ENCODE assay signal across 34 cellular contexts in the genomic region with DNA sequence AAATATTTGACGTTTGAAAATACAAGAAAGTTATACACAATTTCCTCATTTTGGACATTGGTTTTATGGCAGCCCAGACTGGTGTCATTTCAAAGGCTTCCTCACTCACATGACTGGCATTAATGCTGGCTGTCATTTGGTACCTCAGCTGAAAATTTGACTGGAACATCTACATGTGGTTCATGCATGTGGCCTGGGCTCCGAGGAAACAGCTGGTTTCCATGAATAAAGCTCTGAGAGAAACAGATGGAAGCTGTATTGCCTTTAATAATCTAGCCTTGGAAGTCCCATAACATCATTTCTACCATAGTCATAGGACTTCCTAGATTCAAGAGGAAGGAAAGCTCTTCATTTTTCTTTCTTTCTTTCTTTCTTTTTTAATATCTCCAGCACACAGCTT. TPM values are rescaled to one million over a fixed set of nuclear protein-coding genes. Genes with fewer than 3 reads are reported as not detected.
"Had no signal": no experiment of that assay in that cellular context is flagged by ENCODE, and none has a peak within 500 bp of the region (broad histone marks: within the 10 kb centered on the region; RNA-seq: fewer than 3 reads in every experiment).

No MANE protein-coding gene starts in this region.

- H3K4me3 ChIP-seq: ascending aorta, breast epithelium, cardiac muscle cell, colonic mucosa, esophagus squamous epithelium, gastroesophageal sphincter, heart right ventricle had no signal

- H3K27me3 ChIP-seq: ascending aorta, breast epithelium, cardiac muscle cell, colonic mucosa, esophagus squamous epithelium, foreskin keratinocyte, gastroesophageal sphincter, heart right ventricle had no signal

- H3K4me1 ChIP-seq: breast epithelium, colonic mucosa, esophagus squamous epithelium, foreskin keratinocyte, gastroesophageal sphincter, heart right ventricle had no signal

- H3K27ac ChIP-seq: ascending aorta, breast epithelium, cardiac muscle cell, colonic mucosa, epithelial cell of prostate, esophagus squamous epithelium, foreskin keratinocyte, gastroesophageal sphincter, heart right ventricle had no signal

- H3K36me3 ChIP-seq: ascending aorta, breast epithelium, cardiac muscle cell, colonic mucosa, esophagus squamous epithelium, gastroesophageal sphincter, heart right ventricle had no signal

- H3K9me3 ChIP-seq: ascending aorta, breast epithelium, colonic mucosa, esophagus squamous epithelium, gastroesophageal sphincter had no signal

- DNase-seq: activated CD4-positive, alpha-beta memory T cell treated with anti-CD3 and anti-CD28 coated beads for 36 hours; activated CD4-positive, alpha-beta T cell treated with anti-CD3 and anti-CD28 coated beads for 36 hours; activated CD4-positive, alpha-beta T cell treated with anti-CD3 and anti-CD28 coated beads, Interleukin-2, amount 10 ng/mL, durations not matched to agents 24 days and 14 days; activated CD4-positive, CD25-positive, alpha-beta regulatory T cell; activated CD4-positive, CD25-positive, alpha-beta regulatory T cell treated with anti-CD3 and anti-CD28 coated beads, Interleukin-2, amount 50 U/mL, for 72 hours; activated CD8-positive, alpha-beta memory T cell treated with anti-CD3 and anti-CD28 coated beads, Interleukin-2, amount 10 ng/mL, durations not matched to agents 7 days and 5 days; activated CD8-positive, alpha-beta memory T cell treated with anti-CD3 and anti-CD28 coated beads, Interleukin-2, amount 50 U/mL, for 4 hours; activated CD8-positive, alpha-beta T cell treated with anti-CD3 and anti-CD28 coated beads, Interleukin-2, amount 10 ng/mL, durations not matched to agents 7 days and 5 days; activated gamma-delta T cell; activated naive CD4-positive, alpha-beta T cell; activated naive CD4-positive, alpha-beta T cell treated with anti-CD3 and anti-CD28 coated beads, Interleukin-2, amount 10 ng/mL, durations not matched to agents 7 days and 5 days; activated naive CD8-positive, alpha-beta T cell treated with anti-CD3 and anti-CD28 coated beads, Interleukin-2, amount 10 ng/mL, durations not matched to agents 7 days and 5 days; activated T-cell treated with anti-CD3 and anti-CD28 coated beads, Interleukin-2, amount 50 U/mL, for 1 hour; activated T-cell treated with anti-CD3 and anti-CD28 coated beads, Interleukin-2, amount 50 U/mL, for 72 hours; central memory CD4-positive, alpha-beta T cell; cerebellar nuclear complex; colonic mucosa; effector CD8-positive, alpha-beta T cell; esophagus squamous epithelium; foreskin keratinocyte; heart right ventricle; T-helper 2 cell had no signal

RNA-seq across cellular contexts. Expression of a gene that starts 42.9 kb away (rescaled TPM):
- total RNA-seq: activated CD4-positive, alpha-beta memory T cell treated with anti-CD3 and anti-CD28 coated beads for 36 hours; activated CD4-positive, alpha-beta T cell treated with anti-CD3 and anti-CD28 coated beads for 36 hours; activated CD4-positive, alpha-beta T cell treated with anti-CD3 and anti-CD28 coated beads, Interleukin-2, amount 10 ng/mL, durations not matched to agents 24 days and 14 days; activated CD8-positive, alpha-beta memory T cell treated with anti-CD3 and anti-CD28 coated beads for 36 hours; activated CD8-positive, alpha-beta memory T cell treated with anti-CD3 and anti-CD28 coated beads, Interleukin-2, amount 10 ng/mL, durations not matched to agents 7 days and 5 days; activated CD8-positive, alpha-beta T cell treated with anti-CD3 and anti-CD28 coated beads, Interleukin-2, amount 10 ng/mL, durations not matched to agents 7 days and 5 days; activated naive CD4-positive, alpha-beta T cell treated with anti-CD3 and anti-CD28 coated beads, Interleukin-2, amount 50 U/mL, for 72 hours; activated naive CD8-positive, alpha-beta T cell treated with anti-CD3 and anti-CD28 coated beads, Interleukin-2, amount 10 ng/mL, durations not matched to agents 7 days and 5 days; activated T-cell treated with anti-CD3 and anti-CD28 coated beads, Interleukin-2, amount 50 U/mL, for 72 hours; ascending aorta; breast epithelium; cardiac muscle cell; colonic mucosa; dermis microvascular lymphatic vessel endothelial cell; endothelial cell of umbilical vein; esophagus squamous epithelium; foreskin keratinocyte; gastroesophageal sphincter; glomerular endothelial cell; heart right ventricle; T-helper 1 cell treated with Interleukin-12 subunit alpha and Interleukin-12 subunit beta and Interleukin-4 antibody, amounts not matched to agents 30 ng/mL and 1 ng/mL, for 36 hours had no signal
- polyA plus RNA-seq: cardiac muscle cell, endothelial cell of umbilical vein, esophagus, foreskin keratinocyte, heart right ventricle had no signal
